ENCODE assay signal across 8 cellular contexts in the genomic region with DNA sequence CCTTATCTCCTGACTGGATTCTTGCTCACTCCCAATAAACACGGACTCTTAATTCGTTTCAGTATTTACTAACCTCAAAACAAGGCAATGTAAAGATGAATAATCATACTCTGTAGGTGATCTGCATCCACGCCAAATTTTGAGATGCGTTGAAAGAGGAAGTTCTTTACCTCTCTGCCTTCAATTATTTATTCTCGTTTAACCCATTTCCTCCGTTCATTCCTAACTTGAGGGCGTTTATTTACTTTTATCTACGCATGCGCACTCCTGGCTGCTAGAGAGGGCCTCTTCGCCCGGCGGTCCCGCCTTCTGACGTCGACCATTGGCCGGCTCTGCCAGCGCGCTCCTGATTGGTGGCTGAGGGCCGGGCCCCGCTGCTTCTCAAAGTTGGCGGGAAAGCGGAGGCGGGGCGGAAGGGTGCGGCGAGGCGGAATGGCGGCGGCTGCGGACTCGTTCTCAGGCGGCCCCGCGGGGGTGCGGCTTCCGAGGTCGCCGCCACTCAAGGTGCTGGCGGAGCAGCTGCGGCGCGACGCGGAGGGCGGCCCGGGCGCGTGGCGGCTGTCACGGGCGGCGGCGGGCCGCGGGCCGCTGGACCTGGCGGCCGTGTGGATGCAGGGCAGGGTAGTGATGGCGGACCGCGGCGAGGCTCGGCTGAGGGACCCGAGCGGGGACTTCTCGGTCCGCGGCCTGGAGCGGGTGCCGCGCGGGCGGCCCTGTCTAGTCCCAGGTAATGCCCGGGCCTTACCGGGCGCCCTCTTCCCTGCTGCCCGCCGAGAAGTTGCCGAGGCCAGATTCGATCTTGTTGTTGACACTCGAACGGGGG.
DNase-seq lines count a peak whose midpoint lies in the region; ATAC-seq and TF ChIP-seq lines count a peak whose summit lies in the region.

A gene (plus strand): TSS at position 420 of the 823 bp plus-strand sequence. CDS start 13 bp downstream, at position 433.

- peak; percentile 57 for TF ChIP-seq POLR2A in GM19099 (IDR thresholded peaks at IDR 0.05; ENCODE audit: extremely low read depth, insufficient read length, low read depth)

- DNase-seq in AML-193 (lab: John Stamatoyannopoulos, UW) = peak; percentile 94 to 98
- DNase-seq in NCI-H446 treated with DMSO at 0.1 percent for 48 hours (lab: John Stamatoyannopoulos, UW) = peak; percentile 93
- DNase-seq in activated CD4-positive, CD25-positive, alpha-beta regulatory T cell treated with anti-CD3 and anti-CD28 coated beads, Interleukin-2, amount 50 U/mL, for 16 hours (ENCODE audit: low read depth, low spot score) = peak; percentile 93
- DNase-seq in cerebellar cortex (ENCODE audit: low spot score) = peak; percentile 97
- peak; percentile 97 for DNase-seq in islet precursor cell
- DNase-seq in stimulated activated CD4-positive, alpha-beta T cell treated with anti-CD3 and anti-CD28 coated beads, Interleukin-15, amount 100 ng/mL, for 1 hour (ENCODE audit: low read depth in 1 of 2, low spot score in 1 of 2) = peak; percentile 88 to 93

- ATAC-seq in HG03378 (IDR thresholded peaks at IDR 0.05; ENCODE audit: unreplicated experiment) = peak; percentile 86

Comparison
In these comparisons a context has a peak if more than half of its experiments do, and no peak if none do; other contexts are left out.
1. Peak in every context shown above with its lines: DNase-seq and ATAC-seq.